ENCODE assay signal across 1 cellular context in the genomic region with DNA sequence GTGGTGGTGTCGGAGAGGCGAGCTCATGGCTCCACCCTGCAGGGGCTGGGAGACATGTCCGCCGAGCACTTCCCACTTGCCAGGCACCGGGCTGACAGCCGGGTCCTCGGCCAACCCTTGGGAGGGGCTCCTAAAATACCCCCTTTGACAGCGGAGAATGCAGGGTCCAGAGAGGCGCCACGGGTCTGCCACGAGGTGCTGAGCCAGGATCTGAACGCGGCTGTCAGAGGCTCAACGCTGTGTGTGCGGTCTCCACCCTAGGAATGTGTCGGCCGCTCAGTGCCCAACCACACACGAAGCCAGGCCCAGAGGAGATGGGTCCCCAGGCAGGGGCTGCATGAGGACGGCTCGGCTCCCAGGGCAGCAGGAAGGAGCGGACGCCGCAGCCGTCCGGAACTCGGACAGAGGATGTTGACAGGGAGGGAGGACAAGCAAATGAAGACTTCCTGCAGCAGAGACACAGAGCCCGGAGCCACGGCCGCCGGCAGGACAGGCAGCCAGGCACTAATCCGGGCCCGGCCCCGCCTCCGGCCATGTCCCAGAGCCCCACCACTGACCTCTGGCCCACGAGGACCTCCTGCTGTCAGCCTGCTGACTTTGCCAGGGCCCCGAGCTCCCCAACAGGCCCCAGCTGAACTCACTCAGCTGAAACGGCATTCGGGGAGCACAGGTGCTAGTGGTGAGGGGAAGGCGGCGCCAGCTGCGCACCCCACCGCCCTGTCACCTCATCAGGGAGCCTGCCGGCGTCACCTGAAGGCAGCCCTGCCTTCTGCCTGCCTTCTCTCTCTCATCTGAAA.
TF ChIP-seq lines count a peak whose summit lies in the region.

No MANE protein-coding gene starts in this region.

TF ChIP-seq in HepG2, 621 proteins besides CTCF, POLR2A, EP300 and RAD21 (continued from another document and continues in another):
- TF ChIP-seq ZNF737 (CRISPR knock-in tag; IDR thresholded peaks at IDR 0.05; ENCODE audit: borderline replicate concordance) (no peak), CAMTA2 (CRISPR knock-in tag; IDR thresholded peaks at IDR 0.05; ENCODE audit: borderline replicate concordance) (no peak), ZNF468 (CRISPR knock-in tag; IDR thresholded peaks at IDR 0.05) (0 out of 2 replicates have a peak, but pooled peaks have one; percentile 67), SP4 (CRISPR knock-in tag; IDR thresholded peaks at IDR 0.05) (peak; percentile 28), HOXD1 (CRISPR knock-in tag; IDR thresholded peaks at IDR 0.05) (no peak), ZMYM4 (CRISPR knock-in tag; IDR thresholded peaks at IDR 0.05) (peak; percentile 43; the same call in 1 of the 2 replicates), ZNF275 (CRISPR knock-in tag; IDR thresholded peaks at IDR 0.05; ENCODE audit: borderline replicate concordance) (no peak; the same call in 1 of the 2 replicates), IRF9 (CRISPR knock-in tag; IDR thresholded peaks at IDR 0.05; ENCODE audit: borderline replicate concordance) (peak; percentile 25), ZBTB1 (CRISPR knock-in tag; IDR thresholded peaks at IDR 0.05; ENCODE audit: borderline replicate concordance) (no peak), ZNF12 (CRISPR knock-in tag; IDR thresholded peaks at IDR 0.05) (0 out of 2 replicates have a peak, but pooled peaks have one; percentile 11), SALL1 (CRISPR knock-in tag; IDR thresholded peaks at IDR 0.05) (peak; percentile 21; the same call in 1 of the 2 replicates), SMAD9 (CRISPR knock-in tag; IDR thresholded peaks at IDR 0.05) (no peak), BRF2 (CRISPR knock-in tag; IDR thresholded peaks at IDR 0.05) (no peak), USF2 (IDR thresholded peaks at IDR 0.05; ENCODE audit: low read depth, low read length) (no peak), USF2 (CRISPR knock-in tag; IDR thresholded peaks at IDR 0.05; ENCODE audit: borderline replicate concordance) (no peak; the same call in 1 of the 2 replicates), KAT7 (CRISPR knock-in tag; IDR thresholded peaks at IDR 0.05; ENCODE audit: borderline replicate concordance) (peak; percentile 77; the same call in 1 of the 2 replicates), GABPB1 (CRISPR knock-in tag; IDR thresholded peaks at IDR 0.05) (peak; percentile 82), YEATS2 (CRISPR knock-in tag; IDR thresholded peaks at IDR 0.05; ENCODE audit: borderline replicate concordance) (no peak), ZNF138 (CRISPR knock-in tag; IDR thresholded peaks at IDR 0.05; ENCODE audit: low read depth) (no peak), ARNT (IDR thresholded peaks at IDR 0.05) (no peak), ZFP36L1 (CRISPR knock-in tag; IDR thresholded peaks at IDR 0.05) (peak; percentile 24; the same call in 1 of the 2 replicates), FOXC1 (CRISPR knock-in tag; IDR thresholded peaks at IDR 0.05; ENCODE audit: borderline replicate concordance) (no peak), ZNF574 (CRISPR knock-in tag; IDR thresholded peaks at IDR 0.05) (peak; percentile 70), ETV5 (CRISPR knock-in tag; IDR thresholded peaks at IDR 0.05; ENCODE audit: borderline replicate concordance) (peak; percentile 97), THAP7 (CRISPR knock-in tag; IDR thresholded peaks at IDR 0.05) (no peak), NR2F6 (IDR thresholded peaks at IDR 0.05) (peak; percentile 80), NR2F6 (CRISPR knock-in tag; IDR thresholded peaks at IDR 0.05) (peak; percentile 93), IRF1 (CRISPR knock-in tag; IDR thresholded peaks at IDR 0.05; ENCODE audit: low read depth) (no peak), ZSCAN30 (CRISPR knock-in tag; IDR thresholded peaks at IDR 0.05) (no peak), HIVEP1 (CRISPR knock-in tag; IDR thresholded peaks at IDR 0.05) (no peak), HDAC1 (CRISPR knock-in tag; IDR thresholded peaks at IDR 0.05) (peak; percentile 91), ZZZ3 (CRISPR knock-in tag; IDR thresholded peaks at IDR 0.05; ENCODE audit: borderline replicate concordance) (0 out of 2 replicates have a peak, but pooled peaks have one; percentile 22), MEIS1 (CRISPR knock-in tag; IDR thresholded peaks at IDR 0.05; ENCODE audit: borderline replicate concordance) (peak; percentile 83), NFATC3 (CRISPR knock-in tag; IDR thresholded peaks at IDR 0.05) (no peak)
- TF ChIP-seq, protein P1, sequence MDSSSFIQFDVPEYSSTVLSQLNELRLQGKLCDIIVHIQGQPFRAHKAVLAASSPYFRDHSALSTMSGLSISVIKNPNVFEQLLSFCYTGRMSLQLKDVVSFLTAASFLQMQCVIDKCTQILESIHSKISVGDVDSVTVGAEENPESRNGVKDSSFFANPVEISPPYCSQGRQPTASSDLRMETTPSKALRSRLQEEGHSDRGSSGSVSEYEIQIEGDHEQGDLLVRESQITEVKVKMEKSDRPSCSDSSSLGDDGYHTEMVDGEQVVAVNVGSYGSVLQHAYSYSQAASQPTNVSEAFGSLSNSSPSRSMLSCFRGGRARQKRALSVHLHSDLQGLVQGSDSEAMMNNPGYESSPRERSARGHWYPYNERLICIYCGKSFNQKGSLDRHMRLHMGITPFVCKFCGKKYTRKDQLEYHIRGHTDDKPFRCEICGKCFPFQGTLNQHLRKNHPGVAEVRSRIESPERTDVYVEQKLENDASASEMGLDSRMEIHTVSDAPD (CRISPR knock-in tag; IDR thresholded peaks at IDR 0.05) = no peak; the same call in 1 of the 2 replicates
- TF ChIP-seq, protein P2, sequence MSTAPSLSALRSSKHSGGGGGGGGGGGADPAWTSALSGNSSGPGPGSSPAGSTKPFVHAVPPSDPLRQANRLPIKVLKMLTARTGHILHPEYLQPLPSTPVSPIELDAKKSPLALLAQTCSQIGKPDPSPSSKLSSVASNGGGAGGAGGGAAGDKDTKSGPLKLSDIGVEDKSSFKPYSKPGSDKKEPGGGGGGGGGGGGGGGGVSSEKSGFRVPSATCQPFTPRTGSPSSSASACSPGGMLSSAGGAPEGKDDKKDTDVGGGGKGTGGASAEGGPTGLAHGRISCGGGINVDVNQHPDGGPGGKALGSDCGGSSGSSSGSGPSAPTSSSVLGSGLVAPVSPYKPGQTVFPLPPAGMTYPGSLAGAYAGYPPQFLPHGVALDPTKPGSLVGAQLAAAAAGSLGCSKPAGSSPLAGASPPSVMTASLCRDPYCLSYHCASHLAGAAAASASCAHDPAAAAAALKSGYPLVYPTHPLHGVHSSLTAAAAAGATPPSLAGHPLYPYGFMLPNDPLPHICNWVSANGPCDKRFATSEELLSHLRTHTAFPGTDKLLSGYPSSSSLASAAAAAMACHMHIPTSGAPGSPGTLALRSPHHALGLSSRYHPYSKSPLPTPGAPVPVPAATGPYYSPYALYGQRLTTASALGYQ (CRISPR knock-in tag; IDR thresholded peaks at IDR 0.05) = no peak
- TF ChIP-seq, protein P3, sequence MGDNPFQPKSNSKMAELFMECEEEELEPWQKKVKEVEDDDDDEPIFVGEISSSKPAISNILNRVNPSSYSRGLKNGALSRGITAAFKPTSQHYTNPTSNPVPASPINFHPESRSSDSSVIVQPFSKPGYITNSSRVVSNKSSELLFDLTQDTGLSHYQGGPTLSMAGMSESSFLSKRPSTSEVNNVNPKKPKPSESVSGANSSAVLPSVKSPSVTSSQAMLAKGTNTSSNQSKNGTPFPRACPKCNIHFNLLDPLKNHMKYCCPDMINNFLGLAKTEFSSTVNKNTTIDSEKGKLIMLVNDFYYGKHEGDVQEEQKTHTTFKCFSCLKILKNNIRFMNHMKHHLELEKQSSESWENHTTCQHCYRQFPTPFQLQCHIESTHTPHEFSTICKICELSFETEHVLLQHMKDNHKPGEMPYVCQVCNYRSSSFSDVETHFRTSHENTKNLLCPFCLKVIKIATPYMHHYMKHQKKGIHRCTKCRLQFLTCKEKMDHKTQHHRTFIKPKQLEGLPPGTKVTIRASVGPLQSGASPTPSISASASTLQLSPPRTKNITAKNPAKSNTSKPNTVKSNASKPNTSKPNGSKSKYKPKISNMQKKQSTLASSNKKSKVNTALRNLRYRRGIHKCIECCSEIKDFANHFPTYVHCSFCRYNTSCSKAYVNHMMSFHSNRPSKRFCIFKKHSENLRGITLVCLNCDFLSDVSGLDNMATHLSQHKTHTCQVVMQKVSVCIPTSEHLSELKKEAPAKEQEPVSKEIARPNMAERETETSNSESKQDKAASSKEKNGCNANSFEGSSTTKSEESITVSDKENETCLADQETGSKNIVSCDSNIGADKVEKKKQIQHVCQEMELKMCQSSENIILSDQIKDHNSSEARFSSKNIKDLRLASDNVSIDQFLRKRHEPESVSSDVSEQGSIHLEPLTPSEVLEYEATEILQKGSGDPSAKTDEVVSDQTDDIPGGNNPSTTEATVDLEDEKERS (CRISPR knock-in tag; IDR thresholded peaks at IDR 0.05) = no peak
- TF ChIP-seq, protein P4, sequence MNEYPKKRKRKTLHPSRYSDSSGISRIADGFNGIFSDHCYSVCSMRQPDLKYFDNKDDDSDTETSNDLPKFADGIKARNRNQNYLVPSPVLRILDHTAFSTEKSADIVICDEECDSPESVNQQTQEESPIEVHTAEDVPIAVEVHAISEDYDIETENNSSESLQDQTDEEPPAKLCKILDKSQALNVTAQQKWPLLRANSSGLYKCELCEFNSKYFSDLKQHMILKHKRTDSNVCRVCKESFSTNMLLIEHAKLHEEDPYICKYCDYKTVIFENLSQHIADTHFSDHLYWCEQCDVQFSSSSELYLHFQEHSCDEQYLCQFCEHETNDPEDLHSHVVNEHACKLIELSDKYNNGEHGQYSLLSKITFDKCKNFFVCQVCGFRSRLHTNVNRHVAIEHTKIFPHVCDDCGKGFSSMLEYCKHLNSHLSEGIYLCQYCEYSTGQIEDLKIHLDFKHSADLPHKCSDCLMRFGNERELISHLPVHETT (CRISPR knock-in tag; conservative IDR thresholded peaks at IDR 0.05) = no peak
